Comparison of ENCODE assay signal across 9 cellular contexts in genomic region chr5:14580037-14581034, GRCh38. TPM values are rescaled to one million over a fixed set of nuclear protein-coding genes. Genes with fewer than 3 reads are reported as not detected.
DNase-seq lines count a peak whose midpoint lies in the region; ATAC-seq, FAIRE-seq and TF ChIP-seq lines count a peak whose summit lies in the region.
"Had no signal": no experiment of that assay in that cellular context is flagged by ENCODE, and none has a peak within 500 bp of the region (broad histone marks: within the 10 kb centered on the region; RNA-seq: fewer than 3 reads in every experiment).

No MANE protein-coding gene starts in this region.

- H3K36me3 Mint-ChIP-seq in astrocyte (ENCODE audit: low read depth, unreplicated experiment) = no peaks in the 10 kb centered on the region

- no peak for TF ChIP-seq CTCF in SK-N-SH (IDR thresholded peaks at IDR 0.05)
- TF ChIP-seq CTCF in astrocyte (IDR thresholded peaks at IDR 0.05; ENCODE audit: insufficient read depth, low read depth, low read length) = no peak
- TF ChIP-seq CTCF in neutrophil (IDR thresholded peaks at IDR 0.05) = no peak
- no peak for TF ChIP-seq CTCF in WERI-Rb-1 (IDR thresholded peaks at IDR 0.05; ENCODE audit: low read depth, low read length)

- CTCF ChIA-PET in SK-N-SH (lab: Yijun Ruan, JAX) = no interaction called here

- no peak overlapping the region for H3K27ac Mint-ChIP-seq in astrocyte (ENCODE audit: unreplicated experiment)

- DNase-seq in SK-N-SH (no peak), NCI-H1694 treated with DMSO at 0.1 percent for 48 hours (lab: John Stamatoyannopoulos, UW) (peak; percentile 64), astrocyte (ENCODE audit: low read depth) (peak; percentile 77), OCI-M2 (lab: John Stamatoyannopoulos, UW; ENCODE audit: unreplicated experiment) (no peak), WERI-Rb-1 (no peak)
- no peak for DNase-seq in effector CD8-positive, alpha-beta T cell (lab: John Stamatoyannopoulos, UW)
- DNase-seq: NCI-H1436 treated with DMSO at 0.1 percent for 48 hours had no signal

- peak overlapping the region; percentile 64 for H3K4me3 Mint-ChIP-seq in astrocyte (ENCODE audit: unreplicated experiment)

- no peak for TF ChIP-seq EP300 in SK-N-SH (IDR thresholded peaks at IDR 0.05; ENCODE audit: borderline replicate concordance in 1 of 2, low read depth in 1 of 2, low read length in 1 of 2)

- H3K4me1 ChIP-seq in SK-N-SH (ENCODE audit: control insufficient read depth in 1 of 2, insufficient read depth in 2 of 2, low read depth in 1 of 2, low read length in 1 of 2) (peaks cover 0 to 16% of the 10 kb centered on the region in 2 experiments; a peak in 1 of 4 replicates), astrocyte (ENCODE audit: insufficient read depth, low read length) (no peaks in the 10 kb centered on the region), neutrophil (ENCODE audit: control insufficient read depth in 1 of 2, insufficient read depth in 1 of 2, low read depth in 1 of 2, low read length in 1 of 2) (peaks cover 48 to 49% of the 10 kb centered on the region in 2 experiments)

- H3F3A ChIP-seq in SK-N-SH (replicated peaks; ENCODE audit: insufficient read depth) = no peaks in the 10 kb centered on the region

- no peaks in the 10 kb centered on the region for H3K9me2 ChIP-seq in SK-N-SH

- WGBS in SK-N-SH (ENCODE audit: low lambda C conversion rate) = 90% methylated on average over 7 of the region's 7 CpGs

- POLR2A ChIA-PET in SK-N-SH (lab: Yijun Ruan, JAX) = no interaction called here

- no peak for ATAC-seq in SK-N-SH treated with all-trans-retinoic acid at 6 μM for 48 hours

- no peak overlapping the region for H3K4me2 ChIP-seq in SK-N-SH
- no peak overlapping the region for H3K4me2 ChIP-seq in astrocyte (ENCODE audit: low read length)

- H3K79me2 ChIP-seq in SK-N-SH (ENCODE audit: insufficient read depth) = no peaks in the 10 kb centered on the region
- no peaks in the 10 kb centered on the region for H3K79me2 ChIP-seq in astrocyte (ENCODE audit: insufficient read depth, low read length)

- H3K4me3 ChIP-seq in SK-N-SH (ENCODE audit: low read depth in 2 of 2, low read length in 1 of 2) = no peak overlapping the region
- H3K4me3 ChIP-seq in astrocyte (ENCODE audit: insufficient read depth, low read depth, low read length) = no peak overlapping the region
- peak overlapping the region; percentile 87 to 88 for H3K4me3 ChIP-seq in neutrophil (ENCODE audit: low read depth in 1 of 2, low read length in 1 of 2)
- no peak overlapping the region for H3K4me3 ChIP-seq in WERI-Rb-1 (ENCODE audit: low read depth, low read length)

- H3K9ac ChIP-seq in SK-N-SH (no peak overlapping the region), astrocyte (ENCODE audit: low read length) (no peak overlapping the region)

- no peak for TF ChIP-seq RAD21 in SK-N-SH (IDR thresholded peaks at IDR 0.05; ENCODE audit: low read length)

- H3K27ac ChIP-seq in SK-N-SH (ENCODE audit: low read depth in 2 of 2, low read length in 1 of 2) = no peak overlapping the region; a peak in 1 of 4 replicates
- H3K27ac ChIP-seq in astrocyte (ENCODE audit: low read depth, low read length) = no peak overlapping the region
- H3K27ac ChIP-seq in neutrophil = no peak overlapping the region
- no peak overlapping the region for H3K27ac ChIP-seq in WERI-Rb-1

- H3K9me3 ChIP-seq in SK-N-SH (no peaks in the 10 kb centered on the region), astrocyte (ENCODE audit: insufficient read depth, low read depth, low read length) (no peaks in the 10 kb centered on the region), neutrophil (no peaks in the 10 kb centered on the region), WERI-Rb-1 (ENCODE audit: severe bottlenecking) (peaks cover 8% of the 10 kb centered on the region)

- FAIRE-seq in astrocyte (lab: Jason Lieb, UNC) = no peak

- H4K20me1 ChIP-seq in SK-N-SH (ENCODE audit: insufficient read depth) (no peaks in the 10 kb centered on the region), astrocyte (ENCODE audit: insufficient read depth, low read length) (no peaks in the 10 kb centered on the region)

- H2AFZ ChIP-seq in SK-N-SH (ENCODE audit: low read depth) = no peak overlapping the region
- no peak overlapping the region for H2AFZ ChIP-seq in astrocyte (ENCODE audit: low read depth, low read length)

- peaks cover 52% of the 10 kb centered on the region; the same call in 1 of the 2 replicates for H3K27me3 ChIP-seq in SK-N-SH (ENCODE audit: insufficient read depth)
- H3K27me3 ChIP-seq in astrocyte (ENCODE audit: insufficient read depth, low read length) = peaks cover 40% of the 10 kb centered on the region
- no peaks in the 10 kb centered on the region for H3K27me3 ChIP-seq in neutrophil
- H3K27me3 ChIP-seq in WERI-Rb-1 (ENCODE audit: insufficient read depth, low read depth, severe bottlenecking) = no peaks in the 10 kb centered on the region

- H3K36me3 ChIP-seq in SK-N-SH (replicated peaks in 1 of 2; ENCODE audit: control insufficient read depth in 1 of 2, insufficient read depth in 2 of 2, low read length in 1 of 2) (no peaks in the 10 kb centered on the region), astrocyte (ENCODE audit: insufficient read depth, low read length) (no peaks in the 10 kb centered on the region), neutrophil (no peaks in the 10 kb centered on the region), WERI-Rb-1 (peaks cover 4% of the 10 kb centered on the region; the same call in 1 of the 2 replicates)

- no peaks in the 10 kb centered on the region for H3K4me1 Mint-ChIP-seq in astrocyte (ENCODE audit: low read depth, unreplicated experiment)

- no peaks in the 10 kb centered on the region for H3K9me3 Mint-ChIP-seq in astrocyte (ENCODE audit: unreplicated experiment)

- H3K27me3 Mint-ChIP-seq in astrocyte (ENCODE audit: low read depth, unreplicated experiment) = peaks cover 43% of the 10 kb centered on the region

TF ChIP-seq in SK-N-SH treated with all-trans-retinoic acid at 6 μM for 48 hours, 23 proteins besides CTCF, POLR2A, EP300 and RAD21:
- TF ChIP-seq OSR1 (CRISPR knock-in tag; IDR thresholded peaks at IDR 0.05) (no peak), ZNF8 (CRISPR knock-in tag; IDR thresholded peaks at IDR 0.05) (peak; percentile 29; the same call in 1 of the 2 replicates), ZC3H10 (CRISPR knock-in tag; IDR thresholded peaks at IDR 0.05) (no peak), ARNTL (CRISPR knock-in tag; IDR thresholded peaks at IDR 0.05; ENCODE audit: borderline replicate concordance, low read depth) (no peak), TSHZ2 (CRISPR knock-in tag; IDR thresholded peaks at IDR 0.05) (no peak), TOX (CRISPR knock-in tag; IDR thresholded peaks at IDR 0.05; ENCODE audit: borderline replicate concordance) (no peak)

TF ChIP-seq in SK-N-SH, 30 proteins besides CTCF, POLR2A, EP300 and RAD21:
- TF ChIP-seq TCF12 (IDR thresholded peaks at IDR 0.05) (no peak), EZH2phosphoT487 (IDR thresholded peaks at IDR 0.05; ENCODE audit: borderline replicate concordance, low read depth) (no peak), RFX5 (IDR thresholded peaks at IDR 0.05; ENCODE audit: low read length) (no peak), FOXM1 (IDR thresholded peaks at IDR 0.05; ENCODE audit: low read depth) (no peak), USF2 (IDR thresholded peaks at IDR 0.05; ENCODE audit: borderline replicate concordance, low read depth, low read length) (no peak), FOSL2 (IDR thresholded peaks at IDR 0.05; ENCODE audit: borderline replicate concordance, low read depth) (no peak)

RNA-seq across cellular contexts. Expression of gene OTULINL, which starts 1.3 kb away (rescaled TPM):
- 0.26 and 0.62 TPM in 2 replicates for polyA plus RNA-seq in SK-N-SH (2012; rRNA removed)
- 0.36 and 0.39 TPM in 2 replicates for polyA plus RNA-seq in SK-N-SH (2012; cell fraction: cytosol; rRNA removed)
- polyA plus RNA-seq in SK-N-SH (2012; cell fraction: nucleus; rRNA removed) = 0.09 and 0.12 TPM in 2 replicates
- 2.8 and 4.7 TPM in 2 replicates for total RNA-seq in astrocyte

Comparison
In these comparisons a context has a peak if more than half of its experiments do, and no peak if none do; other contexts are left out.
1. DNase-seq: peak in NCI-H1694 treated with DMSO at 0.1 percent for 48 hours (single experiment) and astrocyte (single experiment); none in SK-N-SH (single experiment), OCI-M2 (single experiment), WERI-Rb-1 (single experiment) and effector CD8-positive, alpha-beta T cell (single experiment).
2. H3K4me3 ChIP-seq: peak in neutrophil (2 of 2); none in SK-N-SH (0 of 2), astrocyte (single experiment) and WERI-Rb-1 (single experiment).